Comparison of ENCODE assay signal across 1 cellular context in the genomic region with DNA sequence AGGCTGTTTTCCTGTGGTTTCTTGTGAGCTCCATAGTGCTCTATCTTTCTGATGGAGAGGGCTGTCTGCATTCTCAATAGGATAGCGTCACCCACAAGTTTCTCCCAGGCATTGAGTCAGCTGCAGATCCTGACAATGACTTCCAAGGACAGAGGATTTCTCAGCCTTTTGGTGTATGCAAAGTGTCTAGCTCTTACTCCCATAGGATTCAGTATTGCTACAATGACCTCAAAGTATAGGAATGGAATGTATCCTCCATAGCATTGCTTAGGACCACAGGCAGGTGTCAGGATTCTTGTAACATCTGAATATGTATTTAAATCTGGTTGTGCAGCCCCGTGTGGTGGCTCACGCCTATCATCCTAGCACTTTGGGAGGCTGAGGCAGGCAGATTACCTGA.
TF ChIP-seq lines count a peak whose summit lies in the region.

No MANE protein-coding gene starts in this region.

TF ChIP-seq in H1, 55 proteins besides CTCF, POLR2A, EP300 and RAD21:
- no peak for TF ChIP-seq SIX5 (IDR thresholded peaks at IDR 0.05; ENCODE audit: low read depth, low read length)
- TF ChIP-seq SIRT6 (IDR thresholded peaks at IDR 0.05; ENCODE audit: low read length), result no peak
